19 cellular contexts compared by ENCODE assay signal in genomic region chr4:122612540-122612939, GRCh38. TPM values are rescaled to one million over a fixed set of nuclear protein-coding genes. Genes with fewer than 3 reads are reported as not detected.
"Had no signal": no experiment of that assay in that cellular context is flagged by ENCODE, and none has a peak within 500 bp of the region (broad histone marks: within the 10 kb centered on the region; RNA-seq: fewer than 3 reads in every experiment).

No MANE protein-coding gene starts in this region.

- ATAC-seq: gastrocnemius medialis, heart left ventricle, upper lobe of right lung had no signal

- H3K27ac ChIP-seq: coronary artery, gastrocnemius medialis, heart left ventricle, ovary, sigmoid colon, thoracic aorta, upper lobe of right lung had no signal

- H3K27me3 ChIP-seq: gastrocnemius medialis, heart left ventricle, ovary, sigmoid colon, upper lobe of right lung had no signal

- H3K36me3 ChIP-seq: gastrocnemius medialis, heart left ventricle, ovary, sigmoid colon, thoracic aorta, upper lobe of right lung had no signal

- DNase-seq: activated CD4-positive, alpha-beta T cell treated with anti-CD3 and anti-CD28 coated beads, Interleukin-2, amount 50 U/mL, for 1 hour; activated CD8-positive, alpha-beta memory T cell treated with anti-CD3 and anti-CD28 coated beads for 24 hours; activated naive CD4-positive, alpha-beta T cell; gastrocnemius medialis; heart left ventricle; midbrain; naive B cell; ovary; sigmoid colon; stimulated activated CD4-positive, alpha-beta T cell treated with anti-CD3 and anti-CD28 coated beads, Interleukin-12 subunit alpha, Interleukin-12 subunit beta, amount 100 ng/mL, for 4 hours; stimulated activated CD4-positive, alpha-beta T cell treated with anti-CD3 and anti-CD28 coated beads, Interleukin-2, amount 100 ng/mL, for 24 hours; upper lobe of right lung had no signal

- H3K9me3 ChIP-seq: gastrocnemius medialis, heart left ventricle, ovary, sigmoid colon, thoracic aorta, upper lobe of right lung had no signal

- FAIRE-seq: islet of Langerhans, TTC549 had no signal

- H3K4me3 ChIP-seq: coronary artery, gastrocnemius medialis, heart left ventricle, lung, ovary, sigmoid colon, thoracic aorta, upper lobe of right lung had no signal

RNA-seq across cellular contexts. Expression of gene IL21, which starts 8.3 kb away (rescaled TPM):
- total RNA-seq: cardiac septum, gastrocnemius medialis, heart left ventricle, pulmonary artery endothelial cell, sigmoid colon, thoracic aorta, upper lobe of right lung had no signal
